9 cellular contexts compared by ENCODE assay signal in the genomic region with DNA sequence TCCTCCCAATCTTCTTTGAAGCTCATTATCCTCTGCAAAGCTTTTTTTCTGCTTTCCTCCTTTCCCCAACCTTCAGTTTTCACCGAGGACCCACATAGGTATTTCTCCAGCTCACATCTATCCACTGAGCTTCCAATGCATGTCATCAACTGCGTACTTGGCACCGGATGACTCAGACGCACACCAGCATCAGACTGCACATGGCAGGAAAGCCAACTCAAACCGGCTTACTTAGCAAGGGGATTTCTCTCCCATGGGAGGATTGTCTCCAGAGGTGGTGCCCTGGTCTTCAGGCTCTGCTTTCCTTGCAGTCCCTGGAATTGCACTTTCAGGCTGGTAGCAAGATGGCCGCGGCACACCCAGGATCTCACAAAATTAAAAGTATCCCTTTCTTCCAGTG. TPM values are rescaled to one million over a fixed set of nuclear protein-coding genes. Genes with fewer than 3 reads are reported as not detected.
DNase-seq lines count a peak whose midpoint lies in the region; ATAC-seq and TF ChIP-seq lines count a peak whose summit lies in the region.
"Had no signal": no experiment of that assay in that cellular context is flagged by ENCODE, and none has a peak within 500 bp of the region (broad histone marks: within the 10 kb centered on the region; RNA-seq: fewer than 3 reads in every experiment).

No MANE protein-coding gene starts in this region.

- H3K4me3 Mint-ChIP-seq in CD14-positive monocyte: no peak overlapping the region

- peak overlapping the region; percentile 87 for H3K9ac ChIP-seq in adipocyte (ENCODE audit: low read length)

- H3K27ac Mint-ChIP-seq in CD14-positive monocyte: peak overlapping the region in 2 of 7 donors; percentile 15 to 56

- H3K27me3 Mint-ChIP-seq in CD14-positive monocyte (ENCODE audit: low read depth in 3 of 3): peaks cover 5 to 13% (median 12%) of the 10 kb centered on the region in 3 donors

- H3K4me3 ChIP-seq in adipocyte (ENCODE audit: low read length): peak overlapping the region; percentile 78

- intact Hi-C loops in CD14-positive monocyte (cut with micrococcal nuclease): no loop called here

- H3K36me3 ChIP-seq in adipocyte (ENCODE audit: control insufficient read depth, insufficient read depth, low read length, severe bottlenecking): no peaks in the 10 kb centered on the region

- H3K36me3 Mint-ChIP-seq in CD14-positive monocyte: peaks cover 5 to 7% of the 10 kb centered on the region in 2 donors

- DNase-seq in DMS53 (lab: John Stamatoyannopoulos, UW): peak; percentile 51
- no peak for DNase-seq in DMS53 treated with DMSO at 0.1 percent for 48 hours (lab: John Stamatoyannopoulos, UW; ENCODE audit: unreplicated experiment)
- no peak for DNase-seq in adipocyte (ENCODE audit: low read depth)
- peak; percentile 43 for DNase-seq in left lobe of liver (ENCODE audit: low spot score)
- DNase-seq in iPS-NIHi11 (ENCODE audit: low spot score): no peak
- DNase-seq in DMS153 treated with DMSO at 0.1 percent for 48 hours (lab: John Stamatoyannopoulos, UW; ENCODE audit: unreplicated experiment): no peak
- no peak for DNase-seq in CD14-positive monocyte (ENCODE audit: low spot score)

- no peak for TF ChIP-seq CTCF in CD14-positive monocyte (IDR thresholded peaks at IDR 0.05)

- no peaks in the 10 kb centered on the region for H3K9me3 Mint-ChIP-seq in CD14-positive monocyte

- H3K4me1 ChIP-seq in adipocyte (ENCODE audit: control insufficient read depth, insufficient read depth, low read length): peaks cover 29% of the 10 kb centered on the region

- no peaks in the 10 kb centered on the region for H3K9me3 ChIP-seq in adipocyte (ENCODE audit: control insufficient read depth, low read length)

- ATAC-seq in left lobe of liver: no peak
- ATAC-seq: Panc1 had no signal

- peaks cover 26% of the 10 kb centered on the region for H3K4me1 Mint-ChIP-seq in CD14-positive monocyte

- no peaks in the 10 kb centered on the region for H3K27me3 ChIP-seq in adipocyte (replicated peaks; ENCODE audit: control insufficient read depth, insufficient read depth, low read length)

- H3K27ac ChIP-seq in temporal lobe (ENCODE audit: low read depth, low read length): peak overlapping the region; percentile 67

RNA-seq across cellular contexts. Expression of gene AKTIP, which starts 1.7 kb away (rescaled TPM):
- total RNA-seq in left lobe of liver (25.7 TPM), temporal lobe (32.5 TPM)
- polyA plus RNA-seq in CD14-positive monocyte: 1 to 10 TPM; 5.8 to 9.9 TPM

Comparison
In these comparisons a context has a peak if more than half of its experiments do, and no peak if none do; other contexts are left out.
1. DNase-seq: peak in DMS53 (single experiment) and left lobe of liver (single experiment); none in DMS53 treated with DMSO at 0.1 percent for 48 hours (single experiment), adipocyte (single experiment), iPS-NIHi11 (single experiment), DMS153 treated with DMSO at 0.1 percent for 48 hours (single experiment) and CD14-positive monocyte (single experiment).